8 cellular contexts compared by ENCODE assay signal in genomic region chr19:10315335-10316214, GRCh38. TPM values are rescaled to one million over a fixed set of nuclear protein-coding genes. Genes with fewer than 3 reads are reported as not detected.
DNase-seq lines count a peak whose midpoint lies in the region; ATAC-seq and TF ChIP-seq lines count a peak whose summit lies in the region.

TSS of gene FDX2 (minus strand) at chr19:10316015. CDS start at chr19:10315996, 19 bp downstream.

- TF ChIP-seq CTCF in C4-2B (conservative IDR thresholded peaks at IDR 0.05) (no peak), MM.1S (IDR thresholded peaks at IDR 0.05; ENCODE audit: low read length) (no peak), gastroesophageal sphincter (IDR thresholded peaks at IDR 0.05) (no peak), neutrophil (IDR thresholded peaks at IDR 0.05) (no peak)

- H2AFZ ChIP-seq in MM.1S (ENCODE audit: low read length), result peak within 1 kb of the TSS; percentile 89

- H3K36me3 ChIP-seq in MM.1S (replicated peaks; ENCODE audit: insufficient read depth, low read length) (no peaks in the 10 kb centered on the region), SJSA1 (peaks cover 55% of the 10 kb centered on the region), gastroesophageal sphincter (peaks cover 0 to 49% of the 10 kb centered on the region in 2 donors), neutrophil (peaks cover 47% of the 10 kb centered on the region), subcutaneous abdominal adipose tissue (ENCODE audit: control insufficient read depth in 5 of 5, insufficient read depth in 5 of 5, low read length in 5 of 5) (peaks cover 0 to 42% (median 28%) of the 10 kb centered on the region in 5 donors)

- peak; percentile 63 for ATAC-seq in GM21360 (IDR thresholded peaks at IDR 0.05; ENCODE audit: unreplicated experiment)
- peak; percentile 90 for ATAC-seq in gastroesophageal sphincter

- H3K27ac ChIP-seq in C4-2B (peak within 1 kb of the TSS; percentile 74), MM.1S (ENCODE audit: low read length) (peak within 1 kb of the TSS; percentile 3; the same call in 1 of the 2 replicates), SJSA1 (no peak within 1 kb of the TSS), gastroesophageal sphincter (peak within 1 kb of the TSS in 3 of 4 donors; percentile 55 to 76 (median 73)), neutrophil (peak within 1 kb of the TSS; percentile 52), subcutaneous abdominal adipose tissue (ENCODE audit: low read depth, low read length) (peak within 1 kb of the TSS; percentile 62)

- H3K4me1 ChIP-seq in MM.1S (ENCODE audit: low read length) (0 out of 2 replicates have a peak, but pooled peaks cover 4% of the 10 kb centered on the region), SJSA1 (replicated peaks) (peaks cover 7% of the 10 kb centered on the region; the same call in 1 of the 2 replicates), gastroesophageal sphincter (peaks cover 0 to 21% (median 8%) of the 10 kb centered on the region in 3 donors), neutrophil (ENCODE audit: control insufficient read depth in 1 of 2, insufficient read depth in 1 of 2, low read depth in 1 of 2, low read length in 1 of 2) (peaks cover 10 to 11% of the 10 kb centered on the region in 2 experiments), subcutaneous abdominal adipose tissue (ENCODE audit: control insufficient read depth in 5 of 5, insufficient read depth in 5 of 5, low read length in 5 of 5) (peaks cover 2 to 12% (median 7%) of the 10 kb centered on the region in 5 donors)

- H3K4me3 ChIP-seq in MM.1S (ENCODE audit: low read length) (peak within 1 kb of the TSS; percentile 90), SJSA1 (peak within 1 kb of the TSS; percentile 65), gastroesophageal sphincter (peak within 1 kb of the TSS; percentile 84 to 90), neutrophil (ENCODE audit: low read depth in 1 of 2, low read length in 1 of 2) (peak within 1 kb of the TSS; percentile 67 to 73), subcutaneous abdominal adipose tissue (ENCODE audit: low read depth in 1 of 5, low read length in 5 of 5) (peak within 1 kb of the TSS; percentile 75 to 94 (median 91))

- H3K9ac ChIP-seq in MM.1S (ENCODE audit: low read length) (peak within 1 kb of the TSS; percentile 51), subcutaneous abdominal adipose tissue (ENCODE audit: low read length in 5 of 5) (peak within 1 kb of the TSS; percentile 70 to 94 (median 78))

- no peaks in the 10 kb centered on the region for H3K9me2 ChIP-seq in MM.1S (replicated peaks; ENCODE audit: insufficient read depth, low read length)

- no peaks in the 10 kb centered on the region for H3F3A ChIP-seq in MM.1S (ENCODE audit: insufficient read depth, low read length)

- no peaks in the 10 kb centered on the region for H4K20me1 ChIP-seq in MM.1S (ENCODE audit: insufficient read depth, low read length)

- no peaks in the 10 kb centered on the region for H3K27me3 ChIP-seq in MM.1S (replicated peaks; ENCODE audit: insufficient read depth, low read length)
- H3K27me3 ChIP-seq in SJSA1 (replicated peaks), result no peaks in the 10 kb centered on the region
- H3K27me3 ChIP-seq in gastroesophageal sphincter, result no peaks in the 10 kb centered on the region
- H3K27me3 ChIP-seq in neutrophil, result peaks cover 8% of the 10 kb centered on the region
- no peaks in the 10 kb centered on the region for H3K27me3 ChIP-seq in subcutaneous abdominal adipose tissue (ENCODE audit: control insufficient read depth in 5 of 5, insufficient read depth in 4 of 5, low read length in 5 of 5)

- DNase-seq in MM.1S (peak; percentile 87), SJSA1 (ENCODE audit: low read depth in 1 of 2, low spot score in 2 of 2) (peak; percentile 61 to 82)
- peak; percentile 75 to 88 (median 84) for DNase-seq in activated naive CD4-positive, alpha-beta T cell (lab: John Stamatoyannopoulos, UW)

- TF ChIP-seq POLR2A in gastroesophageal sphincter (IDR thresholded peaks at IDR 0.05), result peak in 1 of 2 donors; percentile 29

- H3K9me3 ChIP-seq in MM.1S (replicated peaks; ENCODE audit: insufficient read depth, low read length) (no peaks in the 10 kb centered on the region), SJSA1 (replicated peaks) (no peaks in the 10 kb centered on the region), gastroesophageal sphincter (no peaks in the 10 kb centered on the region), neutrophil (no peaks in the 10 kb centered on the region), subcutaneous abdominal adipose tissue (ENCODE audit: control insufficient read depth in 5 of 5, low read length in 5 of 5) (no peaks in the 10 kb centered on the region)

- peaks cover 3% of the 10 kb centered on the region; the same call in 1 of the 2 replicates for H3K79me2 ChIP-seq in MM.1S (ENCODE audit: low read length)

- 0% methylated on average over 1 to 23 of the region's 55 CpGs for WGBS in gastroesophageal sphincter (ENCODE audit: low coverage in 1 of 2), 2 donors

- H3K4me2 ChIP-seq in MM.1S (ENCODE audit: low read depth, low read length), result peak within 1 kb of the TSS; percentile 96

- TF ChIP-seq EP300 in gastroesophageal sphincter (IDR thresholded peaks at IDR 0.05), result no peak

RNA-seq across cellular contexts. Expression of gene FDX2, which starts in this region (rescaled TPM):
- 25.5 and 84.1 TPM in 2 replicates for total RNA-seq in SJSA1 (2014; rRNA removed; shearing (Covaris generic))
- 10 to 100 TPM in 3 of 4 donors, 1 to 10 TPM in 1; 6.7 to 36.5 (median 16.6) TPM for total RNA-seq in gastroesophageal sphincter
